1 cellular context compared by ENCODE assay signal in the genomic region with DNA sequence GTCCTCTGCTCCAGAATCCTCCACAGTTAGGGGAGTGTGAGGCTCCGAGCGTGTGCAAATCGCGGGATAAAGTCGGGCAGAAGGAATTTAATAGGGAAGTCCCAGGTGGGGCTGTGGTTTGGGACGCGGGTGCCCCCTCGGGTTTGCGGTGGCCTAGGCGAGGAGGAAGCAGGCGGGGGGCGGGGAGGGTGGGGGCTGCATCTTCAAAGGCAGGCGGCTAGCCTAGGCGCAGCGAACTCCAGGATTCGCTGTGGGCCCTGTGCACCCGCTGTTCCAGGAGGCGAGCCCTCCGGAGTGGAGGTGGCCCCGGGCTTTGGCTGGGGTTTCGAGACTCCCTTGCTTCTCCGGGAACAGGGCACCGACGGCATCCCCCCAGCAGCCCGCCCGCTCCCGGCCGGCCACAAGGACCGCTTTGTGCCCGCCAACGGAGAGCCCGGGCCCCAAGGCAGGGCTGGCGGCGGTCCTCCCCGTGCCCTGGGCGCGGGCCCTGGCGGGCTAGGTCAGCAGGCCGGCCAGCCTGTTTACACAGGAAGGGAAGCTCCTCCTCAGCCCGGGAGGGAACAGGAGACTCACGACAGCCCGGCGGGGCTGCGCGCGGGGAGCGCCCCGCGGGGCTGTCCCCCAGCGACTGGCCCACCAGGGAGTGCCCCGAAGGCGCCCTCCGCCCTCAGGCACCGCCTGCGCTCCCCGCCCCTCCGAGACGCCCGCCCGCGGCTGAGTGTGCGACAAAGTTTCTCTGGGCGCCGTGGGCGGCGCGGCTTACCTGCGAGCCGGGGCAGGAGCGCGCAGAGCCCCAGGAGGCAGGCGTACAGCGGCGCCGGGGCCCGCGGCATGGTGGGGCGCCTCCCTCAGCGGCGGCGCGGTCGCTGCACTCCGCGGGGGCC.
TF ChIP-seq lines count a peak whose summit lies in the region.

No MANE protein-coding gene starts in this region.

TF ChIP-seq in HepG2, 621 proteins besides CTCF, POLR2A, EP300 and RAD21 (continued from another document and continues in another):
- TF ChIP-seq, protein P1, sequence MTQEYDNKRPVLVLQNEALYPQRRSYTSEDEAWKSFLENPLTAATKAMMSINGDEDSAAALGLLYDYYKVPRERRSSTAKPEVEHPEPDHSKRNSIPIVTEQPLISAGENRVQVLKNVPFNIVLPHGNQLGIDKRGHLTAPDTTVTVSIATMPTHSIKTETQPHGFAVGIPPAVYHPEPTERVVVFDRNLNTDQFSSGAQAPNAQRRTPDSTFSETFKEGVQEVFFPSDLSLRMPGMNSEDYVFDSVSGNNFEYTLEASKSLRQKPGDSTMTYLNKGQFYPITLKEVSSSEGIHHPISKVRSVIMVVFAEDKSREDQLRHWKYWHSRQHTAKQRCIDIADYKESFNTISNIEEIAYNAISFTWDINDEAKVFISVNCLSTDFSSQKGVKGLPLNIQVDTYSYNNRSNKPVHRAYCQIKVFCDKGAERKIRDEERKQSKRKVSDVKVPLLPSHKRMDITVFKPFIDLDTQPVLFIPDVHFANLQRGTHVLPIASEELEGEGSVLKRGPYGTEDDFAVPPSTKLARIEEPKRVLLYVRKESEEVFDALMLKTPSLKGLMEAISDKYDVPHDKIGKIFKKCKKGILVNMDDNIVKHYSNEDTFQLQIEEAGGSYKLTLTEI (CRISPR knock-in tag; conservative IDR thresholded peaks at IDR 0.05), result no peak
- TF ChIP-seq HES4 (CRISPR knock-in tag; IDR thresholded peaks at IDR 0.05; ENCODE audit: borderline replicate concordance), result no peak
- no peak for TF ChIP-seq ARHGAP35 (CRISPR knock-in tag; IDR thresholded peaks at IDR 0.05; ENCODE audit: borderline replicate concordance)
- TF ChIP-seq FOXA3 (CRISPR knock-in tag; IDR thresholded peaks at IDR 0.05), result peak; percentile 91
- TF ChIP-seq ZFAT (CRISPR knock-in tag; conservative IDR thresholded peaks at IDR 0.05), result no peak
- TF ChIP-seq KLF16 (CRISPR knock-in tag; IDR thresholded peaks at IDR 0.05), result no peak; a peak in 1 of 4 replicates
- TF ChIP-seq, protein P2, sequence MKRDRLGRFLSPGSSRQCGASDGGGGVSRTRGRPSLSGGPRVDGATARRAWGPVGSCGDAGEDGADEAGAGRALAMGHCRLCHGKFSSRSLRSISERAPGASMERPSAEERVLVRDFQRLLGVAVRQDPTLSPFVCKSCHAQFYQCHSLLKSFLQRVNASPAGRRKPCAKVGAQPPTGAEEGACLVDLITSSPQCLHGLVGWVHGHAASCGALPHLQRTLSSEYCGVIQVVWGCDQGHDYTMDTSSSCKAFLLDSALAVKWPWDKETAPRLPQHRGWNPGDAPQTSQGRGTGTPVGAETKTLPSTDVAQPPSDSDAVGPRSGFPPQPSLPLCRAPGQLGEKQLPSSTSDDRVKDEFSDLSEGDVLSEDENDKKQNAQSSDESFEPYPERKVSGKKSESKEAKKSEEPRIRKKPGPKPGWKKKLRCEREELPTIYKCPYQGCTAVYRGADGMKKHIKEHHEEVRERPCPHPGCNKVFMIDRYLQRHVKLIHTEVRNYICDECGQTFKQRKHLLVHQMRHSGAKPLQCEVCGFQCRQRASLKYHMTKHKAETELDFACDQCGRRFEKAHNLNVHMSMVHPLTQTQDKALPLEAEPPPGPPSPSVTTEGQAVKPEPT (CRISPR knock-in tag; IDR thresholded peaks at IDR 0.05; ENCODE audit: low read depth), result peak; percentile 79; the same call in 1 of the 2 replicates
- TF ChIP-seq, protein P3, sequence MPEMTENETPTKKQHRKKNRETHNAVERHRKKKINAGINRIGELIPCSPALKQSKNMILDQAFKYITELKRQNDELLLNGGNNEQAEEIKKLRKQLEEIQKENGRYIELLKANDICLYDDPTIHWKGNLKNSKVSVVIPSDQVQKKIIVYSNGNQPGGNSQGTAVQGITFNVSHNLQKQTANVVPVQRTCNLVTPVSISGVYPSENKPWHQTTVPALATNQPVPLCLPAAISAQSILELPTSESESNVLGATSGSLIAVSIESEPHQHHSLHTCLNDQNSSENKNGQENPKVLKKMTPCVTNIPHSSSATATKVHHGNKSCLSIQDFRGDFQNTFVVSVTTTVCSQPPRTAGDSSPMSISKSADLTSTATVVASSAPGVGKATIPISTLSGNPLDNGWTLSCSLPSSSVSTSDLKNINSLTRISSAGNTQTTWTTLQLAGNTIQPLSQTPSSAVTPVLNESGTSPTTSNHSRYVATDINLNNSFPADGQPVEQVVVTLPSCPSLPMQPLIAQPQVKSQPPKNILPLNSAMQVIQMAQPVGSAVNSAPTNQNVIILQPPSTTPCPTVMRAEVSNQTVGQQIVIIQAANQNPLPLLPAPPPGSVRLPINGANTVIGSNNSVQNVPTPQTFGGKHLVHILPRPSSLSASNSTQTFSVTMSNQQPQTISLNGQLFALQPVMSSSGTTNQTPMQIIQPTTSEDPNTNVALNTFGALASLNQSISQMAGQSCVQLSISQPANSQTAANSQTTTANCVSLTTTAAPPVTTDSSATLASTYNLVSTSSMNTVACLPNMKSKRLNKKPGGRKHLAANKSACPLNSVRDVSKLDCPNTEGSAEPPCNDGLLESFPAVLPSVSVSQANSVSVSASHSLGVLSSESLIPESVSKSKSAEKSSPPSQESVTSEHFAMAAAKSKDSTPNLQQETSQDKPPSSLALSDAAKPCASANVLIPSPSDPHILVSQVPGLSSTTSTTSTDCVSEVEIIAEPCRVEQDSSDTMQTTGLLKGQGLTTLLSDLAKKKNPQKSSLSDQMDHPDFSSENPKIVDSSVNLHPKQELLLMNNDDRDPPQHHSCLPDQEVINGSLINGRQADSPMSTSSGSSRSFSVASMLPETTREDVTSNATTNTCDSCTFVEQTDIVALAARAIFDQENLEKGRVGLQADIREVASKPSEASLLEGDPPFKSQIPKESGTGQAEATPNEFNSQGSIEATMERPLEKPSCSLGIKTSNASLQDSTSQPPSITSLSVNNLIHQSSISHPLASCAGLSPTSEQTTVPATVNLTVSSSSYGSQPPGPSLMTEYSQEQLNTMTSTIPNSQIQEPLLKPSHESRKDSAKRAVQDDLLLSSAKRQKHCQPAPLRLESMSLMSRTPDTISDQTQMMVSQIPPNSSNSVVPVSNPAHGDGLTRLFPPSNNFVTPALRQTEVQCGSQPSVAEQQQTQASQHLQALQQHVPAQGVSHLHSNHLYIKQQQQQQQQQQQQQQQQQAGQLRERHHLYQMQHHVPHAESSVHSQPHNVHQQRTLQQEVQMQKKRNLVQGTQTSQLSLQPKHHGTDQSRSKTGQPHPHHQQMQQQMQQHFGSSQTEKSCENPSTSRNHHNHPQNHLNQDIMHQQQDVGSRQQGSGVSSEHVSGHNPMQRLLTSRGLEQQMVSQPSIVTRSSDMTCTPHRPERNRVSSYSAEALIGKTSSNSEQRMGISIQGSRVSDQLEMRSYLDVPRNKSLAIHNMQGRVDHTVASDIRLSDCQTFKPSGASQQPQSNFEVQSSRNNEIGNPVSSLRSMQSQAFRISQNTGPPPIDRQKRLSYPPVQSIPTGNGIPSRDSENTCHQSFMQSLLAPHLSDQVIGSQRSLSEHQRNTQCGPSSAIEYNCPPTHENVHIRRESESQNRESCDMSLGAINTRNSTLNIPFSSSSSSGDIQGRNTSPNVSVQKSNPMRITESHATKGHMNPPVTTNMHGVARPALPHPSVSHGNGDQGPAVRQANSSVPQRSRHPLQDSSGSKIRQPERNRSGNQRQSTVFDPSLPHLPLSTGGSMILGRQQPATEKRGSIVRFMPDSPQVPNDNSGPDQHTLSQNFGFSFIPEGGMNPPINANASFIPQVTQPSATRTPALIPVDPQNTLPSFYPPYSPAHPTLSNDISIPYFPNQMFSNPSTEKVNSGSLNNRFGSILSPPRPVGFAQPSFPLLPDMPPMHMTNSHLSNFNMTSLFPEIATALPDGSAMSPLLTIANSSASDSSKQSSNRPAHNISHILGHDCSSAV (CRISPR knock-in tag; IDR thresholded peaks at IDR 0.05; ENCODE audit: borderline replicate concordance), result no peak
- TF ChIP-seq ZNF207 (IDR thresholded peaks at IDR 0.05; ENCODE audit: borderline replicate concordance), result no peak
- no peak for TF ChIP-seq TOPORS (CRISPR knock-in tag; IDR thresholded peaks at IDR 0.05)
- peak; percentile 47; the same call in 1 of the 2 replicates for TF ChIP-seq ZNF782 (CRISPR knock-in tag; IDR thresholded peaks at IDR 0.05; ENCODE audit: borderline replicate concordance)
- TF ChIP-seq, protein P4, sequence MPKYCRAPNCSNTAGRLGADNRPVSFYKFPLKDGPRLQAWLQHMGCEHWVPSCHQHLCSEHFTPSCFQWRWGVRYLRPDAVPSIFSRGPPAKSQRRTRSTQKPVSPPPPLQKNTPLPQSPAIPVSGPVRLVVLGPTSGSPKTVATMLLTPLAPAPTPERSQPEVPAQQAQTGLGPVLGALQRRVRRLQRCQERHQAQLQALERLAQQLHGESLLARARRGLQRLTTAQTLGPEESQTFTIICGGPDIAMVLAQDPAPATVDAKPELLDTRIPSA (CRISPR knock-in tag; IDR thresholded peaks at IDR 0.05; ENCODE audit: borderline replicate concordance), result no peak
- TF ChIP-seq, protein P5, sequence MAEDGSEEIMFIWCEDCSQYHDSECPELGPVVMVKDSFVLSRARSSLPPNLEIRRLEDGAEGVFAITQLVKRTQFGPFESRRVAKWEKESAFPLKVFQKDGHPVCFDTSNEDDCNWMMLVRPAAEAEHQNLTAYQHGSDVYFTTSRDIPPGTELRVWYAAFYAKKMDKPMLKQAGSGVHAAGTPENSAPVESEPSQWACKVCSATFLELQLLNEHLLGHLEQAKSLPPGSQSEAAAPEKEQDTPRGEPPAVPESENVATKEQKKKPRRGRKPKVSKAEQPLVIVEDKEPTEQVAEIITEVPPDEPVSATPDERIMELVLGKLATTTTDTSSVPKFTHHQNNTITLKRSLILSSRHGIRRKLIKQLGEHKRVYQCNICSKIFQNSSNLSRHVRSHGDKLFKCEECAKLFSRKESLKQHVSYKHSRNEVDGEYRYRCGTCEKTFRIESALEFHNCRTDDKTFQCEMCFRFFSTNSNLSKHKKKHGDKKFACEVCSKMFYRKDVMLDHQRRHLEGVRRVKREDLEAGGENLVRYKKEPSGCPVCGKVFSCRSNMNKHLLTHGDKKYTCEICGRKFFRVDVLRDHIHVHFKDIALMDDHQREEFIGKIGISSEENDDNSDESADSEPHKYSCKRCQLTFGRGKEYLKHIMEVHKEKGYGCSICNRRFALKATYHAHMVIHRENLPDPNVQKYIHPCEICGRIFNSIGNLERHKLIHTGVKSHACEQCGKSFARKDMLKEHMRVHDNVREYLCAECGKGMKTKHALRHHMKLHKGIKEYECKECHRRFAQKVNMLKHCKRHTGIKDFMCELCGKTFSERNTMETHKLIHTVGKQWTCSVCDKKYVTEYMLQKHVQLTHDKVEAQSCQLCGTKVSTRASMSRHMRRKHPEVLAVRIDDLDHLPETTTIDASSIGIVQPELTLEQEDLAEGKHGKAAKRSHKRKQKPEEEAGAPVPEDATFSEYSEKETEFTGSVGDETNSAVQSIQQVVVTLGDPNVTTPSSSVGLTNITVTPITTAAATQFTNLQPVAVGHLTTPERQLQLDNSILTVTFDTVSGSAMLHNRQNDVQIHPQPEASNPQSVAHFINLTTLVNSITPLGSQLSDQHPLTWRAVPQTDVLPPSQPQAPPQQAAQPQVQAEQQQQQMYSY (CRISPR knock-in tag; IDR thresholded peaks at IDR 0.05), result no peak
- TF ChIP-seq MAFG (CRISPR knock-in tag; IDR thresholded peaks at IDR 0.05), result no peak
- TF ChIP-seq ZSCAN29 (CRISPR knock-in tag; conservative IDR thresholded peaks at IDR 0.05), result no peak
- TF ChIP-seq, protein P6, sequence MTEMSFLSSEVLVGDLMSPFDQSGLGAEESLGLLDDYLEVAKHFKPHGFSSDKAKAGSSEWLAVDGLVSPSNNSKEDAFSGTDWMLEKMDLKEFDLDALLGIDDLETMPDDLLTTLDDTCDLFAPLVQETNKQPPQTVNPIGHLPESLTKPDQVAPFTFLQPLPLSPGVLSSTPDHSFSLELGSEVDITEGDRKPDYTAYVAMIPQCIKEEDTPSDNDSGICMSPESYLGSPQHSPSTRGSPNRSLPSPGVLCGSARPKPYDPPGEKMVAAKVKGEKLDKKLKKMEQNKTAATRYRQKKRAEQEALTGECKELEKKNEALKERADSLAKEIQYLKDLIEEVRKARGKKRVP (CRISPR knock-in tag; IDR thresholded peaks at IDR 0.05), result peak in 1 of 2 experiments; percentile 52; a peak in 2 of 4 replicates
- no peak; the same call in 1 of the 2 replicates for TF ChIP-seq CHD2 (IDR thresholded peaks at IDR 0.05; ENCODE audit: low read depth, low read length)
- no peak for TF ChIP-seq PAX8 (CRISPR knock-in tag; IDR thresholded peaks at IDR 0.05; ENCODE audit: borderline replicate concordance)
- no peak for TF ChIP-seq NFRKB (IDR thresholded peaks at IDR 0.05)
- TF ChIP-seq CBX2 (IDR thresholded peaks at IDR 0.05; ENCODE audit: low read depth, low read length), result no peak
- no peak for TF ChIP-seq CBX2 (CRISPR knock-in tag; IDR thresholded peaks at IDR 0.05; ENCODE audit: low read depth)
- TF ChIP-seq PITX1 (CRISPR knock-in tag; IDR thresholded peaks at IDR 0.05), result no peak
- no peak for TF ChIP-seq ATM (IDR thresholded peaks at IDR 0.05; ENCODE audit: borderline replicate concordance)
- TF ChIP-seq, protein P7, sequence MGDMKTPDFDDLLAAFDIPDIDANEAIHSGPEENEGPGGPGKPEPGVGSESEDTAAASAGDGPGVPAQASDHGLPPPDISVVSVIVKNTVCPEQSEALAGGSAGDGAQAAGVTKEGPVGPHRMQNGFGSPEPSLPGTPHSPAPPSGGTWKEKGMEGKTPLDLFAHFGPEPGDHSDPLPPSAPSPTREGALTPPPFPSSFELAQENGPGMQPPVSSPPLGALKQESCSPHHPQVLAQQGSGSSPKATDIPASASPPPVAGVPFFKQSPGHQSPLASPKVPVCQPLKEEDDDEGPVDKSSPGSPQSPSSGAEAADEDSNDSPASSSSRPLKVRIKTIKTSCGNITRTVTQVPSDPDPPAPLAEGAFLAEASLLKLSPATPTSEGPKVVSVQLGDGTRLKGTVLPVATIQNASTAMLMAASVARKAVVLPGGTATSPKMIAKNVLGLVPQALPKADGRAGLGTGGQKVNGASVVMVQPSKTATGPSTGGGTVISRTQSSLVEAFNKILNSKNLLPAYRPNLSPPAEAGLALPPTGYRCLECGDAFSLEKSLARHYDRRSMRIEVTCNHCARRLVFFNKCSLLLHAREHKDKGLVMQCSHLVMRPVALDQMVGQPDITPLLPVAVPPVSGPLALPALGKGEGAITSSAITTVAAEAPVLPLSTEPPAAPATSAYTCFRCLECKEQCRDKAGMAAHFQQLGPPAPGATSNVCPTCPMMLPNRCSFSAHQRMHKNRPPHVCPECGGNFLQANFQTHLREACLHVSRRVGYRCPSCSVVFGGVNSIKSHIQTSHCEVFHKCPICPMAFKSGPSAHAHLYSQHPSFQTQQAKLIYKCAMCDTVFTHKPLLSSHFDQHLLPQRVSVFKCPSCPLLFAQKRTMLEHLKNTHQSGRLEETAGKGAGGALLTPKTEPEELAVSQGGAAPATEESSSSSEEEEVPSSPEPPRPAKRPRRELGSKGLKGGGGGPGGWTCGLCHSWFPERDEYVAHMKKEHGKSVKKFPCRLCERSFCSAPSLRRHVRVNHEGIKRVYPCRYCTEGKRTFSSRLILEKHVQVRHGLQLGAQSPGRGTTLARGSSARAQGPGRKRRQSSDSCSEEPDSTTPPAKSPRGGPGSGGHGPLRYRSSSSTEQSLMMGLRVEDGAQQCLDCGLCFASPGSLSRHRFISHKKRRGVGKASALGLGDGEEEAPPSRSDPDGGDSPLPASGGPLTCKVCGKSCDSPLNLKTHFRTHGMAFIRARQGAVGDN (CRISPR knock-in tag; IDR thresholded peaks at IDR 0.05), result peak; percentile 82
- TF ChIP-seq ATF1 (CRISPR knock-in tag; IDR thresholded peaks at IDR 0.05), result no peak
- no peak for TF ChIP-seq ZNF547 (CRISPR knock-in tag; IDR thresholded peaks at IDR 0.05)
